In genomic region chr12:67541625-67541991, GRCh38 we compare ENCODE assay signal across 14 cellular contexts.
A peak's percentile ranks its signal among the peaks of the same experiment; 100 is the strongest.
DNase-seq lines count a peak whose midpoint lies in the region; ATAC-seq, FAIRE-seq and TF ChIP-seq lines count a peak whose summit lies in the region.
"Had no signal": no experiment of that assay in that cellular context is flagged by ENCODE, and none has a peak within 500 bp of the region (broad histone marks: within the 10 kb centered on the region; RNA-seq: fewer than 3 reads in every experiment).

No MANE protein-coding gene starts in this region.

- dilution Hi-C loops in keratinocyte (cut with MboI; ENCODE audit: extremely low pct_ligation_motif_present, low sequenced_read_pairs), result no loop called here

- DNase-seq in NCI-H748 (lab: John Stamatoyannopoulos, UW; ENCODE audit: unreplicated experiment) (peak; percentile 42), NCI-H748 treated with DMSO at 0.1 percent for 48 hours (lab: John Stamatoyannopoulos, UW) (no peak), NCI-H2196 (lab: John Stamatoyannopoulos, UW; ENCODE audit: unreplicated experiment) (peak; percentile 48), keratinocyte (ENCODE audit: low read depth, low spot score) (no peak), urothelium cell line (ENCODE audit: low spot score) (no peak), SKM-1 treated with dmso at 0.1 percent for 144 hours (lab: John Stamatoyannopoulos, UW; ENCODE audit: unreplicated experiment) (no peak)
- DNase-seq: stimulated activated CD4-positive, alpha-beta T cell treated with anti-CD3 and anti-CD28 coated beads, Interleukin-4, amount 100 ng/mL, for 24 hours had no signal

- H3K9ac ChIP-seq in keratinocyte (ENCODE audit: control insufficient read depth, extremely low read depth, insufficient read depth, low read length), result no peak overlapping the region

- H3K27me3 ChIP-seq in keratinocyte (ENCODE audit: control insufficient read depth, extremely low read depth, insufficient read depth, low read length), result peaks cover 5% of the 10 kb centered on the region
- H3K27me3 ChIP-seq: body of pancreas had no signal

- no peaks in the 10 kb centered on the region for H3K79me2 ChIP-seq in keratinocyte (ENCODE audit: control insufficient read depth, insufficient read depth, low read length)

- peak overlapping the region; percentile 23 for H3K27ac ChIP-seq in keratinocyte (ENCODE audit: control insufficient read depth, insufficient read depth, low read length)
- H3K27ac ChIP-seq: A549, body of pancreas had no signal

- H3K9me3 ChIP-seq in keratinocyte (ENCODE audit: control insufficient read depth, low read depth, low read length), result no peaks in the 10 kb centered on the region
- H3K9me3 ChIP-seq: A549, body of pancreas had no signal

- H2AFZ ChIP-seq in keratinocyte (ENCODE audit: control insufficient read depth, low read length), result no peak overlapping the region

- peaks cover 19% of the 10 kb centered on the region for H3K4me1 ChIP-seq in keratinocyte (ENCODE audit: control insufficient read depth, extremely low read depth, insufficient read depth, low read length)
- H3K4me1 ChIP-seq: A549, body of pancreas had no signal

- FAIRE-seq in keratinocyte (lab: Jason Lieb, UNC) (no peak), urothelium cell line (lab: Jason Lieb, UNC) (no peak)
- FAIRE-seq: A549, G401.6, islet of Langerhans had no signal

- TF ChIP-seq CTCF in keratinocyte (optimal IDR thresholded peaks at IDR 0.05 in 1 of 3, IDR thresholded peaks at IDR 0.05 in 1 of 3, conservative IDR thresholded peaks at IDR 0.05 in 1 of 3; ENCODE audit: extremely low read depth in 1 of 3, insufficient read depth in 2 of 3, low read length in 3 of 3), result no peak

- ATAC-seq in GM21423 (IDR thresholded peaks at IDR 0.05; ENCODE audit: unreplicated experiment) (peak; percentile 23), esophagus mucosa (no peak)
- ATAC-seq: A549, body of pancreas, Right ventricle myocardium inferior had no signal

- no peaks in the 10 kb centered on the region for H3K9me1 ChIP-seq in keratinocyte (ENCODE audit: control insufficient read depth, extremely low read depth, insufficient read depth, low read length)

- no peaks in the 10 kb centered on the region for H4K20me1 ChIP-seq in keratinocyte (ENCODE audit: control insufficient read depth, extremely low read depth, insufficient read depth, low read length)

- H3K4me3 ChIP-seq in keratinocyte (ENCODE audit: control insufficient read depth in 2 of 3, extremely low read depth in 1 of 3, insufficient read depth in 2 of 3, low read depth in 1 of 3, low read length in 3 of 3), result no peak overlapping the region
- H3K4me3 ChIP-seq: A549, body of pancreas had no signal

- no peak overlapping the region for H3K4me2 ChIP-seq in keratinocyte (ENCODE audit: control insufficient read depth, extremely low read depth, insufficient read depth, low read depth, low read length)
- H3K4me2 ChIP-seq: A549 had no signal

- H3K36me3 ChIP-seq in keratinocyte (ENCODE audit: control insufficient read depth in 2 of 2, extremely low read depth in 1 of 2, insufficient read depth in 2 of 2, low read length in 2 of 2), result no peaks in the 10 kb centered on the region

Comparison
In these comparisons a context has a peak if more than half of its experiments do, and no peak if none do; other contexts are left out.
1. DNase-seq: peak in NCI-H748 (single experiment) and NCI-H2196 (single experiment); none in NCI-H748 treated with DMSO at 0.1 percent for 48 hours (single experiment), keratinocyte (single experiment), urothelium cell line (single experiment) and SKM-1 treated with dmso at 0.1 percent for 144 hours (single experiment).